1 cellular context compared by ENCODE assay signal in genomic region chr6:75759207-75759606, GRCh38.
TF ChIP-seq lines count a peak whose summit lies in the region.

No MANE protein-coding gene starts in this region.

TF ChIP-seq in GM12878, 131 proteins besides CTCF, POLR2A, EP300 and RAD21 (continued from another document):
- TF ChIP-seq BCLAF1 (IDR thresholded peaks at IDR 0.05) (no peak), JUNB (IDR thresholded peaks at IDR 0.05) (0 out of 2 replicates have a peak, but pooled peaks have one; percentile 24), IKZF1 (conservative IDR thresholded peaks at IDR 0.05) (0 out of 2 replicates have a peak, but pooled peaks have one; percentile 20)
